In genomic region chr1:35509558-35509957, GRCh38 we compare ENCODE assay signal across 15 cellular contexts.
"Had no signal": no experiment of that assay in that cellular context is flagged by ENCODE, and none has a peak within 500 bp of the region (broad histone marks: within the 10 kb centered on the region; RNA-seq: fewer than 3 reads in every experiment).

No MANE protein-coding gene starts in this region.

- H3K36me3 ChIP-seq: transverse colon had no signal

- H3K4me1 ChIP-seq: transverse colon had no signal

- H3K9me3 ChIP-seq: esophagus muscularis mucosa, left ventricle myocardium inferior, transverse colon had no signal

- H3K27me3 ChIP-seq: esophagus muscularis mucosa, hepatocyte, transverse colon had no signal

- DNase-seq: activated CD4-positive, alpha-beta T cell treated with anti-CD3 and anti-CD28 coated beads for 36 hours; activated gamma-delta T cell; activated T-cell treated with anti-CD3 and anti-CD28 coated beads, Interleukin-2, amount 50 U/mL, for 4 hours; amniotic stem cell; left ventricle myocardium inferior; naive B cell; right cardiac atrium; stimulated activated naive CD8-positive, alpha-beta T cell treated with anti-CD3 and anti-CD28 coated beads, Interleukin-15, Interleukin-2, amounts not matched to agents 100 U/mL and 50 U/mL, for 24 hours; T-helper 9 cell; transverse colon had no signal

- ATAC-seq: activated CD4-positive, alpha-beta T cell treated with anti-CD3 and anti-CD28 coated beads for 36 hours; activated T-cell treated with anti-CD3 and anti-CD28 coated beads, Interleukin-2, amount 50 U/mL, for 4 hours; right cardiac atrium; stimulated activated naive CD8-positive, alpha-beta T cell treated with anti-CD3 and anti-CD28 coated beads, Interleukin-15, Interleukin-2, amounts not matched to agents 100 U/mL and 50 U/mL, for 24 hours had no signal

- H3K4me3 Mint-ChIP-seq: activated CD4-positive, alpha-beta memory T cell treated with anti-CD3 and anti-CD28 coated beads for 36 hours; activated CD4-positive, alpha-beta T cell treated with anti-CD3 and anti-CD28 coated beads for 36 hours; activated naive CD8-positive, alpha-beta T cell; activated T-cell treated with anti-CD3 and anti-CD28 coated beads, Interleukin-2, amount 50 U/mL, for 4 hours; naive B cell had no signal

- H3K27ac Mint-ChIP-seq: activated CD4-positive, alpha-beta memory T cell treated with anti-CD3 and anti-CD28 coated beads for 36 hours had no signal

- H3K27me3 Mint-ChIP-seq: activated CD4-positive, alpha-beta memory T cell treated with anti-CD3 and anti-CD28 coated beads for 36 hours; activated CD4-positive, alpha-beta T cell treated with anti-CD3 and anti-CD28 coated beads for 36 hours; activated naive CD8-positive, alpha-beta T cell; naive B cell had no signal

- H3K4me3 ChIP-seq: esophagus muscularis mucosa, hepatocyte, left ventricle myocardium inferior, smooth muscle cell, transverse colon had no signal
